Comparison of ENCODE assay signal across 2 cellular contexts in the genomic region with DNA sequence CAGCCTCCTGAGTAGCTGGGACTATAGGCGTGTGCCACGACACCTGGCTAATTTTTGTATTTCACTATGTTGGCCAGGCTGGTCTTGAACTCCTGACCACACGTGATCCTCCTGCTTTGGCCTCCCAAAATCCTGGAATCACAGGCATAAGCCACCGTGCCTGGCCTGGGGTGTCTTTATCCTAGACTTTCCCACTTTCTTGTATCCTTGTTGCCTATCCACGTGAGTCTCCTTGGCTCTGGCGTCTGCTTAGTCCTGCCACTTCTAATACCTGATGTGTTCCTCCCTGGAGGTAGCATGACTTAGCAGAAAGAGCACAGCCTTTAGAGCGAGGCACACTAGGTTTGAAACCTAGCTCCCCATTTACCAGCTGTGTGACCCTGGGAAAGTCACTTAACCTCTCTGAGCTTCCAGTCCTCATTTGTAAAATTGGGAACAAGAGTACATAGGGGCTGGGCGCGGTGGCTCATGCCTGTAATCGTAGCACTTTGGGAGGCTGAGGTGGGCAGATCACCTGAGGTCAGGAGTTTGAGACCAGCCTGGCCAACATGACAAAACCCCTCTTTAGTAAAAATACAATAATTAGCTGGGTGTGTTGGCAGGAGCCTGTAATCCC.
A peak's percentile ranks its signal among the peaks of the same experiment; 100 is the strongest.
TF ChIP-seq lines count a peak whose summit lies in the region.

No MANE protein-coding gene starts in this region.

TF ChIP-seq in K562, 482 proteins besides CTCF, POLR2A, EP300 and RAD21 (continues in another document):
- TF ChIP-seq, protein P1, sequence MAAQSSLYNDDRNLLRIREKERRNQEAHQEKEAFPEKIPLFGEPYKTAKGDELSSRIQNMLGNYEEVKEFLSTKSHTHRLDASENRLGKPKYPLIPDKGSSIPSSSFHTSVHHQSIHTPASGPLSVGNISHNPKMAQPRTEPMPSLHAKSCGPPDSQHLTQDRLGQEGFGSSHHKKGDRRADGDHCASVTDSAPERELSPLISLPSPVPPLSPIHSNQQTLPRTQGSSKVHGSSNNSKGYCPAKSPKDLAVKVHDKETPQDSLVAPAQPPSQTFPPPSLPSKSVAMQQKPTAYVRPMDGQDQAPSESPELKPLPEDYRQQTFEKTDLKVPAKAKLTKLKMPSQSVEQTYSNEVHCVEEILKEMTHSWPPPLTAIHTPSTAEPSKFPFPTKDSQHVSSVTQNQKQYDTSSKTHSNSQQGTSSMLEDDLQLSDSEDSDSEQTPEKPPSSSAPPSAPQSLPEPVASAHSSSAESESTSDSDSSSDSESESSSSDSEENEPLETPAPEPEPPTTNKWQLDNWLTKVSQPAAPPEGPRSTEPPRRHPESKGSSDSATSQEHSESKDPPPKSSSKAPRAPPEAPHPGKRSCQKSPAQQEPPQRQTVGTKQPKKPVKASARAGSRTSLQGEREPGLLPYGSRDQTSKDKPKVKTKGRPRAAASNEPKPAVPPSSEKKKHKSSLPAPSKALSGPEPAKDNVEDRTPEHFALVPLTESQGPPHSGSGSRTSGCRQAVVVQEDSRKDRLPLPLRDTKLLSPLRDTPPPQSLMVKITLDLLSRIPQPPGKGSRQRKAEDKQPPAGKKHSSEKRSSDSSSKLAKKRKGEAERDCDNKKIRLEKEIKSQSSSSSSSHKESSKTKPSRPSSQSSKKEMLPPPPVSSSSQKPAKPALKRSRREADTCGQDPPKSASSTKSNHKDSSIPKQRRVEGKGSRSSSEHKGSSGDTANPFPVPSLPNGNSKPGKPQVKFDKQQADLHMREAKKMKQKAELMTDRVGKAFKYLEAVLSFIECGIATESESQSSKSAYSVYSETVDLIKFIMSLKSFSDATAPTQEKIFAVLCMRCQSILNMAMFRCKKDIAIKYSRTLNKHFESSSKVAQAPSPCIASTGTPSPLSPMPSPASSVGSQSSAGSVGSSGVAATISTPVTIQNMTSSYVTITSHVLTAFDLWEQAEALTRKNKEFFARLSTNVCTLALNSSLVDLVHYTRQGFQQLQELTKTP (IDR thresholded peaks at IDR 0.05; ENCODE audit: low read depth in 1 of 2, partially characterized antibody in 2 of 2), result no peak
- TF ChIP-seq RNF2 (IDR thresholded peaks at IDR 0.05), result no peak
- no peak for TF ChIP-seq CBX3 (IDR thresholded peaks at IDR 0.05; ENCODE audit: borderline replicate concordance in 1 of 2, low read length in 2 of 2)
- peak; percentile 73 for TF ChIP-seq RBM25 (IDR thresholded peaks at IDR 0.05; ENCODE audit: low read depth, low read length, severe bottlenecking)
- no peak for TF ChIP-seq CBX8 (IDR thresholded peaks at IDR 0.05; ENCODE audit: borderline replicate concordance, extremely low read depth, low read depth, low read length, poor library complexity, severe bottlenecking)
- no peak for TF ChIP-seq SRSF3 (IDR thresholded peaks at IDR 0.05; ENCODE audit: insufficient read depth, low read length)
- no peak for TF ChIP-seq MNT (conservative IDR thresholded peaks at IDR 0.05)
- TF ChIP-seq RBM22 (IDR thresholded peaks at IDR 0.05; ENCODE audit: low read depth, low read length, poor library complexity, severe bottlenecking), result no peak
- no peak for TF ChIP-seq HMG20A (CRISPR knock-in tag; conservative IDR thresholded peaks at IDR 0.05)
- TF ChIP-seq MTA1 (IDR thresholded peaks at IDR 0.05; ENCODE audit: borderline replicate concordance), result no peak
- TF ChIP-seq KDM5B (IDR thresholded peaks at IDR 0.05; ENCODE audit: insufficient replicate concordance, low read depth, low read length), result no peak
- TF ChIP-seq KDM1A (IDR thresholded peaks at IDR 0.05), result peak in 1 of 2 experiments; percentile 65; a peak in 2 of 4 replicates
- no peak for TF ChIP-seq HDGF (IDR thresholded peaks at IDR 0.05)
- no peak for TF ChIP-seq XRCC5 (IDR thresholded peaks at IDR 0.05; ENCODE audit: low read depth, low read length)
- no peak for TF ChIP-seq SP2 (IDR thresholded peaks at IDR 0.05; ENCODE audit: extremely low read depth, low read depth, low read length, poor library complexity, severe bottlenecking)
- TF ChIP-seq, protein P2, sequence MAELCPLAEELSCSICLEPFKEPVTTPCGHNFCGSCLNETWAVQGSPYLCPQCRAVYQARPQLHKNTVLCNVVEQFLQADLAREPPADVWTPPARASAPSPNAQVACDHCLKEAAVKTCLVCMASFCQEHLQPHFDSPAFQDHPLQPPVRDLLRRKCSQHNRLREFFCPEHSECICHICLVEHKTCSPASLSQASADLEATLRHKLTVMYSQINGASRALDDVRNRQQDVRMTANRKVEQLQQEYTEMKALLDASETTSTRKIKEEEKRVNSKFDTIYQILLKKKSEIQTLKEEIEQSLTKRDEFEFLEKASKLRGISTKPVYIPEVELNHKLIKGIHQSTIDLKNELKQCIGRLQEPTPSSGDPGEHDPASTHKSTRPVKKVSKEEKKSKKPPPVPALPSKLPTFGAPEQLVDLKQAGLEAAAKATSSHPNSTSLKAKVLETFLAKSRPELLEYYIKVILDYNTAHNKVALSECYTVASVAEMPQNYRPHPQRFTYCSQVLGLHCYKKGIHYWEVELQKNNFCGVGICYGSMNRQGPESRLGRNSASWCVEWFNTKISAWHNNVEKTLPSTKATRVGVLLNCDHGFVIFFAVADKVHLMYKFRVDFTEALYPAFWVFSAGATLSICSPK (IDR thresholded peaks at IDR 0.05; ENCODE audit: borderline replicate concordance), result no peak
- TF ChIP-seq ZFP36 (IDR thresholded peaks at IDR 0.05; ENCODE audit: low read depth, low read length, partially characterized antibody), result peak; percentile 50
- TF ChIP-seq MIER1 (IDR thresholded peaks at IDR 0.05; ENCODE audit: low read depth), result no peak
- peak; percentile 33; the same call in 1 of the 2 replicates for TF ChIP-seq ADNP (tag; IDR thresholded peaks at IDR 0.05)
- TF ChIP-seq BCOR (IDR thresholded peaks at IDR 0.05), result peak; percentile 90
- no peak for TF ChIP-seq ZNF184 (CRISPR knock-in tag; IDR thresholded peaks at IDR 0.05)
- peak; percentile 63; the same call in 1 of the 2 replicates for TF ChIP-seq SMARCA5 (IDR thresholded peaks at IDR 0.05)
- no peak for TF ChIP-seq SETDB1 (IDR thresholded peaks at IDR 0.05; ENCODE audit: low read length)

TF ChIP-seq in HepG2, 621 proteins besides CTCF, POLR2A, EP300 and RAD21:
- TF ChIP-seq MYC (CRISPR knock-in tag; IDR thresholded peaks at IDR 0.05; ENCODE audit: borderline replicate concordance) (no peak), GABPA (IDR thresholded peaks at IDR 0.05; ENCODE audit: low read depth, low read length) (no peak), GABPA (CRISPR knock-in tag; IDR thresholded peaks at IDR 0.05; ENCODE audit: low read depth) (no peak), ZMYM3 (CRISPR knock-in tag; IDR thresholded peaks at IDR 0.05) (peak; percentile 14; the same call in 1 of the 2 replicates), ZHX1 (CRISPR knock-in tag; IDR thresholded peaks at IDR 0.05; ENCODE audit: low read depth) (no peak), SRY (CRISPR knock-in tag; IDR thresholded peaks at IDR 0.05) (no peak), ZNF768 (CRISPR knock-in tag; IDR thresholded peaks at IDR 0.05) (peak; percentile 80), HMG20B (CRISPR knock-in tag; conservative IDR thresholded peaks at IDR 0.05) (no peak), ZNF296 (CRISPR knock-in tag; conservative IDR thresholded peaks at IDR 0.05) (no peak), TEF (CRISPR knock-in tag; IDR thresholded peaks at IDR 0.05) (no peak), PTBP1 (IDR thresholded peaks at IDR 0.05; ENCODE audit: low read depth, low read length, poor library complexity, severe bottlenecking) (no peak), NFE2L2 (IDR thresholded peaks at IDR 0.05; ENCODE audit: low read length) (peak; percentile 12; the same call in 1 of the 2 replicates), FLYWCH1 (CRISPR knock-in tag; IDR thresholded peaks at IDR 0.05) (no peak)
- TF ChIP-seq, protein P3, sequence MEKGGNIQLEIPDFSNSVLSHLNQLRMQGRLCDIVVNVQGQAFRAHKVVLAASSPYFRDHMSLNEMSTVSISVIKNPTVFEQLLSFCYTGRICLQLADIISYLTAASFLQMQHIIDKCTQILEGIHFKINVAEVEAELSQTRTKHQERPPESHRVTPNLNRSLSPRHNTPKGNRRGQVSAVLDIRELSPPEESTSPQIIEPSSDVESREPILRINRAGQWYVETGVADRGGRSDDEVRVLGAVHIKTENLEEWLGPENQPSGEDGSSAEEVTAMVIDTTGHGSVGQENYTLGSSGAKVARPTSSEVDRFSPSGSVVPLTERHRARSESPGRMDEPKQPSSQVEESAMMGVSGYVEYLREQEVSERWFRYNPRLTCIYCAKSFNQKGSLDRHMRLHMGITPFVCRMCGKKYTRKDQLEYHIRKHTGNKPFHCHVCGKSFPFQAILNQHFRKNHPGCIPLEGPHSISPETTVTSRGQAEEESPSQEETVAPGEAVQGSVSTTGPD (CRISPR knock-in tag; IDR thresholded peaks at IDR 0.05), result no peak
- TF ChIP-seq, protein P4, sequence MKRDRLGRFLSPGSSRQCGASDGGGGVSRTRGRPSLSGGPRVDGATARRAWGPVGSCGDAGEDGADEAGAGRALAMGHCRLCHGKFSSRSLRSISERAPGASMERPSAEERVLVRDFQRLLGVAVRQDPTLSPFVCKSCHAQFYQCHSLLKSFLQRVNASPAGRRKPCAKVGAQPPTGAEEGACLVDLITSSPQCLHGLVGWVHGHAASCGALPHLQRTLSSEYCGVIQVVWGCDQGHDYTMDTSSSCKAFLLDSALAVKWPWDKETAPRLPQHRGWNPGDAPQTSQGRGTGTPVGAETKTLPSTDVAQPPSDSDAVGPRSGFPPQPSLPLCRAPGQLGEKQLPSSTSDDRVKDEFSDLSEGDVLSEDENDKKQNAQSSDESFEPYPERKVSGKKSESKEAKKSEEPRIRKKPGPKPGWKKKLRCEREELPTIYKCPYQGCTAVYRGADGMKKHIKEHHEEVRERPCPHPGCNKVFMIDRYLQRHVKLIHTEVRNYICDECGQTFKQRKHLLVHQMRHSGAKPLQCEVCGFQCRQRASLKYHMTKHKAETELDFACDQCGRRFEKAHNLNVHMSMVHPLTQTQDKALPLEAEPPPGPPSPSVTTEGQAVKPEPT (CRISPR knock-in tag; IDR thresholded peaks at IDR 0.05; ENCODE audit: low read depth), result no peak
TF ChIP-seq in HepG2: peak in this region for 3.
